8 cellular contexts compared by ENCODE assay signal in the genomic region with DNA sequence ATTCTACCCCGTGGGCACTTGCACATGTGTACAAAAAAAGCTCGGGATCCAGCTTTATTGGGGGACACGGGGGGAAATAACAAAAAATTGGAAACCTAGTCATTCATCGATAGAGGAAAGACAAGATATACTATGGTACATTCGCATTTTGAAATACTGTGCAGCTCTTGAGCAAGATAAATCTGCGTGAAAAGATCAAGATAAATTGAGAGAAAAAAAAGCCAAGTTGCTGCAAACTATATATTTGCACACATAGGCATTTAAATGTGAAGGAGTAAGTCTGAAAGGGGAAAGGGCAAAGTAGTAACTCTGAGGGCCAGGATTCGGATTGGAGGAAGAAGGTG.
DNase-seq lines count a peak whose midpoint lies in the region; ATAC-seq and TF ChIP-seq lines count a peak whose summit lies in the region.

No MANE protein-coding gene starts in this region.

- H3K4me2 ChIP-seq in SU-DHL-6 (ENCODE audit: low read depth, low read length, poor library complexity, severe bottlenecking): peak overlapping the region; percentile 94

- peak overlapping the region; percentile 88 for H2AFZ ChIP-seq in SU-DHL-6 (ENCODE audit: low read depth, low read length, severe bottlenecking)

- H3K9ac ChIP-seq in SU-DHL-6 (ENCODE audit: low read length): peak overlapping the region; percentile 65
- peak overlapping the region; percentile 50 for H3K9ac ChIP-seq in rectal smooth muscle tissue (ENCODE audit: low read length)

- peaks cover 6% of the 10 kb centered on the region; the same call in 1 of the 2 replicates for H3F3A ChIP-seq in SU-DHL-6 (ENCODE audit: insufficient read depth)

- H3K36me3 ChIP-seq in GM06990 (ENCODE audit: control insufficient read depth, insufficient read depth, low read length): peaks cover 1% of the 10 kb centered on the region
- no peaks in the 10 kb centered on the region; the same call in 1 of the 2 replicates for H3K36me3 ChIP-seq in SU-DHL-6 (ENCODE audit: low read length)
- no peaks in the 10 kb centered on the region for H3K36me3 ChIP-seq in rectal smooth muscle tissue (ENCODE audit: control insufficient read depth, insufficient read depth, low read length)

- H3K9me2 ChIP-seq in SU-DHL-6 (replicated peaks; ENCODE audit: insufficient read depth, low read length): no peaks in the 10 kb centered on the region

- TF ChIP-seq CTCF in GM06990 (IDR thresholded peaks at IDR 0.05; ENCODE audit: insufficient read depth, low read length, poor library complexity, severe bottlenecking) (no peak), SU-DHL-6 (IDR thresholded peaks at IDR 0.05; ENCODE audit: insufficient read depth, low read length, poor library complexity, severe bottlenecking) (no peak), fibroblast of mammary gland (conservative IDR thresholded peaks at IDR 0.05; ENCODE audit: control insufficient read depth, insufficient read depth, low read depth, low read length) (no peak), GM10266 (IDR thresholded peaks at IDR 0.05; ENCODE audit: control insufficient read depth, insufficient read depth, low read depth, missing control alignments) (no peak)

- no peaks in the 10 kb centered on the region for H3K9me3 ChIP-seq in SU-DHL-6 (ENCODE audit: insufficient read depth, low read length)

- H3K4me3 ChIP-seq in GM06990 (replicated peaks; ENCODE audit: low read depth, low read length) (peak overlapping the region; percentile 98), SU-DHL-6 (ENCODE audit: insufficient read depth, low read length, poor library complexity, severe bottlenecking) (peak overlapping the region; percentile 73), fibroblast of mammary gland (ENCODE audit: control insufficient read depth, low read depth, low read length) (peak overlapping the region; percentile 97), rectal smooth muscle tissue (ENCODE audit: low read length) (peak overlapping the region; percentile 91)

- H3K4me1 ChIP-seq in rectal smooth muscle tissue (ENCODE audit: control insufficient read depth, insufficient read depth, low read length): peaks cover 14% of the 10 kb centered on the region

- DNase-seq in GM06990 (ENCODE audit: extremely low read depth, insufficient read length): no peak
- DNase-seq in fibroblast of mammary gland (ENCODE audit: low read depth): no peak
- no peak for DNase-seq in NCI-H510A treated with DMSO at 0.1 percent for 48 hours (lab: John Stamatoyannopoulos, UW)
- no peak for DNase-seq in stimulated activated naive CD4-positive, alpha-beta T cell treated with Interleukin-2 at 50 U/mL for 16 hours (lab: John Stamatoyannopoulos, UW)
- no peak for DNase-seq in GM10266 (ENCODE audit: extremely low spot score)

- H3K79me2 ChIP-seq in SU-DHL-6 (ENCODE audit: insufficient read depth, low read length): peaks cover 44% of the 10 kb centered on the region

- H3K27ac ChIP-seq in SU-DHL-6 (ENCODE audit: low read depth, low read length) (peak overlapping the region; percentile 47), rectal smooth muscle tissue (ENCODE audit: low read depth, low read length) (peak overlapping the region; percentile 84)

- H4K20me1 ChIP-seq in SU-DHL-6 (ENCODE audit: low read depth, low read length): no peaks in the 10 kb centered on the region

- no peak for ATAC-seq in GM21619 (IDR thresholded peaks at IDR 0.05; ENCODE audit: unreplicated experiment)

- H3K27me3 ChIP-seq in GM06990 (replicated peaks; ENCODE audit: control insufficient read depth, insufficient read depth, low read length) (no peaks in the 10 kb centered on the region), SU-DHL-6 (ENCODE audit: low read length) (no peaks in the 10 kb centered on the region), rectal smooth muscle tissue (ENCODE audit: control insufficient read depth, insufficient read depth, low read length) (no peaks in the 10 kb centered on the region)
